ENCODE assay signal across 2 cellular contexts in genomic region chr3:10353160-10353559, GRCh38.
TF ChIP-seq lines count a peak whose summit lies in the region.

No MANE protein-coding gene starts in this region.

TF ChIP-seq in endothelial cell of umbilical vein, 7 proteins besides CTCF, POLR2A, EP300 and RAD21:
- TF ChIP-seq MYC (IDR thresholded peaks at IDR 0.05; ENCODE audit: low read depth, low read length) = no peak
- no peak for TF ChIP-seq JUN (IDR thresholded peaks at IDR 0.05; ENCODE audit: borderline replicate concordance, insufficient read depth, insufficient read length, low read depth)
- no peak for TF ChIP-seq MAX (IDR thresholded peaks at IDR 0.05; ENCODE audit: insufficient read depth, insufficient read length)

TF ChIP-seq in SK-N-SH, 30 proteins besides CTCF, POLR2A, EP300 and RAD21:
- TF ChIP-seq MAX (IDR thresholded peaks at IDR 0.05; ENCODE audit: low read depth) (no peak), POLR2AphosphoS5 (IDR thresholded peaks at IDR 0.05; ENCODE audit: low read depth, low read length) (no peak), GABPA (IDR thresholded peaks at IDR 0.05; ENCODE audit: low read depth) (no peak), FOXM1 (IDR thresholded peaks at IDR 0.05; ENCODE audit: low read depth) (no peak), MXI1 (IDR thresholded peaks at IDR 0.05; ENCODE audit: low read depth, low read length) (no peak), USF2 (IDR thresholded peaks at IDR 0.05; ENCODE audit: borderline replicate concordance, low read depth, low read length) (no peak), FOSL2 (IDR thresholded peaks at IDR 0.05; ENCODE audit: borderline replicate concordance, low read depth) (no peak), NRF1 (IDR thresholded peaks at IDR 0.05; ENCODE audit: low read depth, low read length) (no peak), SMC3 (IDR thresholded peaks at IDR 0.05; ENCODE audit: low read depth, low read length) (no peak), RXRA (IDR thresholded peaks at IDR 0.05; ENCODE audit: borderline replicate concordance, low read depth) (no peak), USF1 (IDR thresholded peaks at IDR 0.05; ENCODE audit: borderline replicate concordance, low read depth) (no peak), CHD2 (IDR thresholded peaks at IDR 0.05; ENCODE audit: low read length, partially characterized antibody) (no peak), REST (IDR thresholded peaks at IDR 0.05; ENCODE audit: low read depth, low read length) (no peak), GATA2 (CRISPR knock-in tag; IDR thresholded peaks at IDR 0.05) (no peak)
